Comparison of ENCODE assay signal across 25 cellular contexts in genomic region chr13:66585669-66586203, GRCh38.
A peak's percentile ranks its signal among the peaks of the same experiment; 100 is the strongest.
DNase-seq lines count a peak whose midpoint lies in the region; ATAC-seq, FAIRE-seq and TF ChIP-seq lines count a peak whose summit lies in the region.
"Had no signal": no experiment of that assay in that cellular context is flagged by ENCODE, and none has a peak within 500 bp of the region (broad histone marks: within the 10 kb centered on the region; RNA-seq: fewer than 3 reads in every experiment).

No MANE protein-coding gene starts in this region.

- no peak overlapping the region for H3K4me3 ChIP-seq in Karpas-422 (ENCODE audit: low read length)
- H3K4me3 ChIP-seq in astrocyte (ENCODE audit: insufficient read depth, low read depth, low read length): no peak overlapping the region
- no peak overlapping the region for H3K4me3 ChIP-seq in mesendoderm (ENCODE audit: low read length)
- H3K4me3 ChIP-seq: GM23248, SK-N-MC had no signal

- no peaks in the 10 kb centered on the region for H3K79me2 ChIP-seq in Karpas-422 (ENCODE audit: low read length)
- no peaks in the 10 kb centered on the region for H3K79me2 ChIP-seq in astrocyte (ENCODE audit: insufficient read depth, low read length)
- H3K79me2 ChIP-seq in mesendoderm (ENCODE audit: control insufficient read depth, insufficient read depth, low read length): no peaks in the 10 kb centered on the region

- H3K79me1 ChIP-seq in mesendoderm (ENCODE audit: low read length): no peaks in the 10 kb centered on the region

- H3K36me3 Mint-ChIP-seq in astrocyte (ENCODE audit: low read depth, unreplicated experiment): no peaks in the 10 kb centered on the region
- H3K36me3 Mint-ChIP-seq: IgD-negative memory B cell had no signal

- WGBS in mesendoderm (ENCODE audit: extremely low coverage, insufficient coverage, low lambda C conversion rate): no CpG with 5 or more reads among the region's 1 CpG

- no peak overlapping the region for H2BK15ac ChIP-seq in mesendoderm (replicated peaks; ENCODE audit: low read depth)

- H4K5ac ChIP-seq in mesendoderm (ENCODE audit: low read length): no peak overlapping the region

- ATAC-seq in SK-N-SH treated with all-trans-retinoic acid at 6 μM for 48 hours: no peak

- no peak for TF ChIP-seq CTCF in astrocyte (IDR thresholded peaks at IDR 0.05; ENCODE audit: insufficient read depth, low read depth, low read length)

- H3K27ac ChIP-seq in Karpas-422 (ENCODE audit: low read length) (no peak overlapping the region), astrocyte (ENCODE audit: low read depth, low read length) (no peak overlapping the region), mesendoderm (ENCODE audit: low read depth, low read length) (no peak overlapping the region)
- H3K27ac ChIP-seq: 22Rv1, GM23248, KMS-11, RWPE1, SK-N-MC had no signal

- H2AK5ac ChIP-seq in mesendoderm (ENCODE audit: low read length): no peak overlapping the region

- H3K23ac ChIP-seq in mesendoderm (ENCODE audit: low read length): no peak overlapping the region

- H4K20me1 ChIP-seq in Karpas-422 (ENCODE audit: insufficient read depth, low read depth, low read length): no peaks in the 10 kb centered on the region
- no peaks in the 10 kb centered on the region for H4K20me1 ChIP-seq in astrocyte (ENCODE audit: insufficient read depth, low read length)

- no peaks in the 10 kb centered on the region for H3K4me1 Mint-ChIP-seq in astrocyte (ENCODE audit: low read depth, unreplicated experiment)
- H3K4me1 Mint-ChIP-seq: IgD-negative memory B cell had no signal

- H2AFZ ChIP-seq in Karpas-422 (ENCODE audit: low read length): peak overlapping the region; percentile 65; the same call in 1 of the 2 replicates
- no peak overlapping the region for H2AFZ ChIP-seq in astrocyte (ENCODE audit: low read depth, low read length)
- H2AFZ ChIP-seq: GM23248 had no signal

- no peaks in the 10 kb centered on the region for H3K4me1 ChIP-seq in Karpas-422 (ENCODE audit: low read length)
- no peaks in the 10 kb centered on the region for H3K4me1 ChIP-seq in astrocyte (ENCODE audit: insufficient read depth, low read length)
- no peaks in the 10 kb centered on the region for H3K4me1 ChIP-seq in mesendoderm (ENCODE audit: control insufficient read depth, low read depth, low read length)

- no peaks in the 10 kb centered on the region for H3K36me3 ChIP-seq in Karpas-422 (ENCODE audit: insufficient read depth, low read length)
- H3K36me3 ChIP-seq in astrocyte (ENCODE audit: insufficient read depth, low read length): no peaks in the 10 kb centered on the region
- no peaks in the 10 kb centered on the region for H3K36me3 ChIP-seq in mesendoderm (ENCODE audit: control insufficient read depth, insufficient read depth, low read length)

- H3K9me3 Mint-ChIP-seq in astrocyte (ENCODE audit: unreplicated experiment): no peaks in the 10 kb centered on the region
- H3K9me3 Mint-ChIP-seq: HFFc6, IgD-negative memory B cell had no signal

- H3K9me2 ChIP-seq in Karpas-422 (replicated peaks; ENCODE audit: insufficient read depth, low read length): no peaks in the 10 kb centered on the region

- H3K4me3 Mint-ChIP-seq in astrocyte (ENCODE audit: unreplicated experiment): no peak overlapping the region
- H3K4me3 Mint-ChIP-seq: HFFc6 had no signal

- H3K18ac ChIP-seq in mesendoderm (ENCODE audit: low read length): no peak overlapping the region

- no peaks in the 10 kb centered on the region for H3K27me3 ChIP-seq in Karpas-422 (ENCODE audit: low read length)
- no peaks in the 10 kb centered on the region for H3K27me3 ChIP-seq in astrocyte (ENCODE audit: insufficient read depth, low read length)
- no peaks in the 10 kb centered on the region for H3K27me3 ChIP-seq in mesendoderm (ENCODE audit: insufficient read depth, low read length, poor library complexity)

- FAIRE-seq in astrocyte (lab: Jason Lieb, UNC): no peak

- no peak overlapping the region for H2BK5ac ChIP-seq in mesendoderm (ENCODE audit: low read length)

- H3K9me3 ChIP-seq in Karpas-422 (ENCODE audit: low read length) (peaks cover 6% of the 10 kb centered on the region; the same call in 1 of the 2 replicates), astrocyte (ENCODE audit: insufficient read depth, low read depth, low read length) (no peaks in the 10 kb centered on the region)

- no peak overlapping the region for H2BK120ac ChIP-seq in mesendoderm (ENCODE audit: low read depth, low read length)

- H3K9ac ChIP-seq in Karpas-422 (ENCODE audit: low read length) (no peak overlapping the region), astrocyte (ENCODE audit: low read length) (no peak overlapping the region), mesendoderm (ENCODE audit: low read length) (no peak overlapping the region)
- H3K9ac ChIP-seq: GM23248, KMS-11 had no signal

- H3K4ac ChIP-seq in mesendoderm (ENCODE audit: low read depth, low read length): no peak overlapping the region

- no peaks in the 10 kb centered on the region for H3K27me3 Mint-ChIP-seq in astrocyte (ENCODE audit: low read depth, unreplicated experiment)
- H3K27me3 Mint-ChIP-seq: IgD-negative memory B cell had no signal

- no peak overlapping the region for H4K8ac ChIP-seq in mesendoderm (ENCODE audit: low read depth, low read length)

- H3K27ac Mint-ChIP-seq in astrocyte (ENCODE audit: unreplicated experiment): no peak overlapping the region
- H3K27ac Mint-ChIP-seq: HFFc6, IgD-negative memory B cell had no signal

- DNase-seq in COLO829 (ENCODE audit: low spot score): peak; percentile 13
- no peak for DNase-seq in Karpas-422
- peak; percentile 36 for DNase-seq in astrocyte (ENCODE audit: low read depth)
- peak; percentile 61 for DNase-seq in mesendoderm
- no peak for DNase-seq in 8988T
- DNase-seq in activated CD8-positive, alpha-beta memory T cell treated with anti-CD3 and anti-CD28 coated beads for 24 hours: no peak
- DNase-seq in NCI-H510A (lab: John Stamatoyannopoulos, UW): no peak
- DNase-seq: ACHN, DMS153, GM23248, H7, HFFc6, NCI-H1092, NCI-H1417 treated with DMSO at 0.1 percent for 48 hours, NCI-H187 treated with DMSO at 0.1 percent for 48 hours, NCI-H446, NCI-H526 treated with DMSO at 0.1 percent for 48 hours, SHP77, SW 1271 had no signal

- no peak overlapping the region for H3K4me2 ChIP-seq in Karpas-422 (ENCODE audit: low read depth, low read length, poor library complexity, severe bottlenecking)
- H3K4me2 ChIP-seq in astrocyte (ENCODE audit: low read length): no peak overlapping the region
- H3K4me2 ChIP-seq in mesendoderm (ENCODE audit: low read length): no peak overlapping the region
- H3K4me2 ChIP-seq: KMS-11 had no signal

- H3K56ac ChIP-seq in mesendoderm (ENCODE audit: low read length): no peak overlapping the region

TF ChIP-seq in SK-N-SH treated with all-trans-retinoic acid at 6 μM for 48 hours, 23 proteins besides CTCF, POLR2A, EP300 and RAD21:
- TF ChIP-seq ZFP3 (CRISPR knock-in tag; IDR thresholded peaks at IDR 0.05): no peak

Comparison
In these comparisons a context has a peak if more than half of its experiments do, and no peak if none do; other contexts are left out.
1. DNase-seq: peak in COLO829 (single experiment), astrocyte (single experiment) and mesendoderm (single experiment); none in Karpas-422 (single experiment), 8988T (single experiment), activated CD8-positive, alpha-beta memory T cell treated with anti-CD3 and anti-CD28 coated beads for 24 hours (single experiment) and NCI-H510A (single experiment).